ENCODE assay signal across 1 cellular context in genomic region chr17:15999141-15999973, GRCh38.
TF ChIP-seq lines count a peak whose summit lies in the region.

Gene TTC19 (plus strand): TSS chr17:15999824. CDS start chr17:15999849, 25 bp downstream.
Gene ZSWIM7 (minus strand): TSS chr17:15999704. CDS start chr17:15999594, 110 bp downstream.

TF ChIP-seq in K562, 482 proteins besides CTCF, POLR2A, EP300 and RAD21 (continued from another document and continues in another):
- peak; percentile 73; the same call in 1 of the 2 replicates for TF ChIP-seq ZNF592 (IDR thresholded peaks at IDR 0.05)
- peak; percentile 95 for TF ChIP-seq ZBTB12 (CRISPR knock-in tag; IDR thresholded peaks at IDR 0.05)
- TF ChIP-seq NR1H2 (CRISPR knock-in tag; IDR thresholded peaks at IDR 0.05): peak; percentile 77; the same call in 1 of the 2 replicates
- TF ChIP-seq ELK1 (CRISPR knock-in tag; IDR thresholded peaks at IDR 0.05): no peak; the same call in 1 of the 2 replicates
- TF ChIP-seq E2F8 (IDR thresholded peaks at IDR 0.05; ENCODE audit: low read depth, partially characterized antibody): no peak
- TF ChIP-seq SP2 (IDR thresholded peaks at IDR 0.05; ENCODE audit: extremely low read depth, low read depth, low read length, poor library complexity, severe bottlenecking): no peak
- TF ChIP-seq KLF16 (IDR thresholded peaks at IDR 0.05): no peak
- TF ChIP-seq HMGXB4 (CRISPR knock-in tag; IDR thresholded peaks at IDR 0.05): no peak
- TF ChIP-seq ZNF707 (CRISPR knock-in tag; conservative IDR thresholded peaks at IDR 0.05): no peak
- peak; percentile 84 to 88 for TF ChIP-seq NRF1 (conservative IDR thresholded peaks at IDR 0.05 in 1 of 2, IDR thresholded peaks at IDR 0.05 in 1 of 2)
- TF ChIP-seq TFAP4 (CRISPR knock-in tag; IDR thresholded peaks at IDR 0.05; ENCODE audit: borderline replicate concordance): peak; percentile 100
- no peak for TF ChIP-seq MTA2 (IDR thresholded peaks at IDR 0.05; ENCODE audit: low read depth)
- TF ChIP-seq SREBF1 (IDR thresholded peaks at IDR 0.05; ENCODE audit: borderline replicate concordance, low read depth, low read length): no peak
- TF ChIP-seq KAT8 (IDR thresholded peaks at IDR 0.05; ENCODE audit: low read depth): no peak
- no peak for TF ChIP-seq ZNF76 (CRISPR knock-in tag; IDR thresholded peaks at IDR 0.05; ENCODE audit: borderline replicate concordance)
- no peak for TF ChIP-seq ZFP91 (CRISPR knock-in tag; IDR thresholded peaks at IDR 0.05)
- TF ChIP-seq CBFA2T2 (conservative IDR thresholded peaks at IDR 0.05): no peak
- TF ChIP-seq NR0B1 (IDR thresholded peaks at IDR 0.05; ENCODE audit: partially characterized antibody): no peak
- peak; percentile 7 for TF ChIP-seq NFYB (IDR thresholded peaks at IDR 0.05; ENCODE audit: extremely low read depth, insufficient read length)
- peak in 1 of 2 experiments; percentile 72; a peak in 2 of 4 replicates for TF ChIP-seq ZNF639 (CRISPR knock-in tag; conservative IDR thresholded peaks at IDR 0.05 in 1 of 2, IDR thresholded peaks at IDR 0.05 in 1 of 2)
- TF ChIP-seq ZNF143 (CRISPR knock-in tag; IDR thresholded peaks at IDR 0.05): no peak
- TF ChIP-seq HDGF (IDR thresholded peaks at IDR 0.05): no peak
- no peak for TF ChIP-seq ZNF583 (CRISPR knock-in tag; IDR thresholded peaks at IDR 0.05)
- no peak for TF ChIP-seq STAT5B (CRISPR knock-in tag; IDR thresholded peaks at IDR 0.05)
- TF ChIP-seq ZKSCAN8 (CRISPR knock-in tag; IDR thresholded peaks at IDR 0.05): no peak
- TF ChIP-seq REST (CRISPR knock-in tag; IDR thresholded peaks at IDR 0.05; ENCODE audit: low read depth): no peak
- TF ChIP-seq RBM17 (IDR thresholded peaks at IDR 0.05; ENCODE audit: borderline replicate concordance, low read depth, low read length): no peak
- 0 out of 2 replicates have a peak, but pooled peaks have one; percentile 16 for TF ChIP-seq FOXJ2 (tag; IDR thresholded peaks at IDR 0.05)
- TF ChIP-seq ATF3 (IDR thresholded peaks at IDR 0.05): peak; percentile 26; the same call in 1 of the 2 replicates
- TF ChIP-seq ATF3 (CRISPR knock-in tag; conservative IDR thresholded peaks at IDR 0.05): no peak
- no peak for TF ChIP-seq ZNF212 (CRISPR knock-in tag; IDR thresholded peaks at IDR 0.05)
- TF ChIP-seq SRSF9 (IDR thresholded peaks at IDR 0.05; ENCODE audit: borderline replicate concordance, low read depth, low read length): no peak
- TF ChIP-seq ZNF740 (CRISPR knock-in tag; IDR thresholded peaks at IDR 0.05): no peak
- no peak for TF ChIP-seq ZNF740 (tag; IDR thresholded peaks at IDR 0.05)
